Comparison of ENCODE assay signal across 1 cellular context in genomic region chr17:6551909-6552768, GRCh38.
TF ChIP-seq lines count a peak whose summit lies in the region.

No MANE protein-coding gene starts in this region.

TF ChIP-seq in HEK293, 187 proteins besides CTCF, POLR2A, EP300 and RAD21 (continued from another document):
- TF ChIP-seq ZBTB17 (tag by site-specific recombination; IDR thresholded peaks at IDR 0.05): no peak
